ENCODE assay signal across 24 cellular contexts in genomic region chr10:125761961-125762360, GRCh38. TPM values are rescaled to one million over a fixed set of nuclear protein-coding genes. Genes with fewer than 3 reads are reported as not detected.
DNase-seq lines count a peak whose midpoint lies in the region; ATAC-seq and TF ChIP-seq lines count a peak whose summit lies in the region.
"Had no signal": no experiment of that assay in that cellular context is flagged by ENCODE, and none has a peak within 500 bp of the region (broad histone marks: within the 10 kb centered on the region; RNA-seq: fewer than 3 reads in every experiment).

No MANE protein-coding gene starts in this region.

- H3K4me3 Mint-ChIP-seq in endodermal cell (no peak overlapping the region), neural progenitor cell (peak overlapping the region; percentile 49), HFFc6 (no peak overlapping the region)
- H3K4me3 Mint-ChIP-seq: CD4-positive, CD25-positive, alpha-beta regulatory T cell had no signal

- H3K36me3 ChIP-seq in H7 (replicated peaks; ENCODE audit: control insufficient read depth, insufficient read depth, low read length) = peaks cover 9% of the 10 kb centered on the region
- peaks cover 84% of the 10 kb centered on the region for H3K36me3 ChIP-seq in endodermal cell (ENCODE audit: control insufficient read depth, insufficient read depth, low read length)
- peaks cover 23% of the 10 kb centered on the region for H3K36me3 ChIP-seq in neural progenitor cell

- peaks cover 21% of the 10 kb centered on the region for H3F3A ChIP-seq in neural progenitor cell (ENCODE audit: low read depth)

- TF ChIP-seq CTCF in astrocyte of the cerebellum (IDR thresholded peaks at IDR 0.05; ENCODE audit: low read depth, low read length, missing control alignments) = no peak
- no peak for TF ChIP-seq CTCF in endodermal cell (conservative IDR thresholded peaks at IDR 0.05)
- no peak for TF ChIP-seq CTCF in neural progenitor cell (IDR thresholded peaks at IDR 0.05)
- TF ChIP-seq CTCF in HFFc6 (IDR thresholded peaks at IDR 0.05) = no peak

- H3K27ac Mint-ChIP-seq in endodermal cell (peak overlapping the region; percentile 67), neural progenitor cell (no peak overlapping the region), HFFc6 (no peak overlapping the region)

- H3K36me3 Mint-ChIP-seq in endodermal cell (ENCODE audit: low read depth) (peaks cover 61% of the 10 kb centered on the region), neural progenitor cell (peaks cover 44% of the 10 kb centered on the region), HFFc6 (ENCODE audit: low read depth) (peaks cover 46% of the 10 kb centered on the region)

- H2AFZ ChIP-seq in neural progenitor cell (replicated peaks) = no peak overlapping the region

- peaks cover 3% of the 10 kb centered on the region for H3K79me2 ChIP-seq in neural progenitor cell (ENCODE audit: low read depth)

- H3K4me1 ChIP-seq in endodermal cell (ENCODE audit: control insufficient read depth, insufficient read depth, low read length) (no peaks in the 10 kb centered on the region), neural progenitor cell (peaks cover 26% of the 10 kb centered on the region)
- H3K4me1 ChIP-seq: A549 had no signal

- H3K4me3 ChIP-seq in H7 (ENCODE audit: insufficient read depth, low read depth, low read length) = no peak overlapping the region
- H3K4me3 ChIP-seq in astrocyte of the cerebellum (ENCODE audit: low read depth, low read length) = no peak overlapping the region
- no peak overlapping the region for H3K4me3 ChIP-seq in endodermal cell (ENCODE audit: low read length)
- no peak overlapping the region for H3K4me3 ChIP-seq in neural progenitor cell
- H3K4me3 ChIP-seq: A549, GM12878, MG63 had no signal

- H3K9me3 ChIP-seq in endodermal cell (ENCODE audit: control insufficient read depth, low read length) (no peaks in the 10 kb centered on the region), neural progenitor cell (ENCODE audit: low read depth) (no peaks in the 10 kb centered on the region)
- H3K9me3 ChIP-seq: A549, MG63, SK-N-SH had no signal

- no peaks in the 10 kb centered on the region for H3K9me3 Mint-ChIP-seq in endodermal cell
- H3K9me3 Mint-ChIP-seq in neural progenitor cell = no peaks in the 10 kb centered on the region
- H3K9me3 Mint-ChIP-seq in HFFc6 = no peaks in the 10 kb centered on the region
- H3K9me3 Mint-ChIP-seq: CD4-positive, CD25-positive, alpha-beta regulatory T cell had no signal

- no peaks in the 10 kb centered on the region for H3K27me3 Mint-ChIP-seq in endodermal cell (ENCODE audit: insufficient read depth)
- H3K27me3 Mint-ChIP-seq in neural progenitor cell (ENCODE audit: insufficient read depth, low read depth) = no peaks in the 10 kb centered on the region
- H3K27me3 Mint-ChIP-seq in HFFc6 (ENCODE audit: insufficient read depth) = no peaks in the 10 kb centered on the region; the same call in 1 of the 2 replicates
- H3K27me3 Mint-ChIP-seq: CD4-positive, CD25-positive, alpha-beta regulatory T cell had no signal

- ATAC-seq in HG03378 (IDR thresholded peaks at IDR 0.05; ENCODE audit: unreplicated experiment) = no peak
- no peak for ATAC-seq in HG03175 (IDR thresholded peaks at IDR 0.05; ENCODE audit: unreplicated experiment)
- ATAC-seq: A549, GM12878 had no signal

- in situ Hi-C loops in astrocyte of the cerebellum (cut with HindIII; ENCODE audit: low sequenced_read_pairs) = no loop called here

- peaks cover 7% of the 10 kb centered on the region for H4K20me1 ChIP-seq in neural progenitor cell (ENCODE audit: low read depth)

- 13 to 31% methylated on average over 1 of the region's 1 CpG for WGBS in endodermal cell (ENCODE audit: insufficient coverage in 1 of 2, insufficient read length in 1 of 2), 2 experiments

- H3K27me3 ChIP-seq in H7 (ENCODE audit: control insufficient read depth, insufficient read depth, low read length) (no peaks in the 10 kb centered on the region), endodermal cell (ENCODE audit: control insufficient read depth, insufficient read depth, low read length, poor library complexity, severe bottlenecking) (no peaks in the 10 kb centered on the region), neural progenitor cell (no peaks in the 10 kb centered on the region)
- H3K27me3 ChIP-seq: MG63 had no signal

- peak overlapping the region; percentile 31 for H3K4me2 ChIP-seq in neural progenitor cell
- H3K4me2 ChIP-seq: A549, SK-N-SH had no signal

- H3K4me1 Mint-ChIP-seq in endodermal cell (peaks cover 10% of the 10 kb centered on the region), neural progenitor cell (peaks cover 22% of the 10 kb centered on the region), HFFc6 (ENCODE audit: low read depth) (no peaks in the 10 kb centered on the region)

- H3K9ac ChIP-seq in endodermal cell (ENCODE audit: extremely low read depth, low read length, poor library complexity, severe bottlenecking) (no peak overlapping the region), neural progenitor cell (no peak overlapping the region)
- H3K9ac ChIP-seq: SK-N-SH had no signal

- H3K27ac ChIP-seq in endodermal cell (ENCODE audit: low read depth, low read length) = no peak overlapping the region
- H3K27ac ChIP-seq in neural progenitor cell = peak overlapping the region; percentile 68
- H3K27ac ChIP-seq: A549, RWPE1 had no signal

- DNase-seq in H7 (peak; percentile 64), astrocyte of the cerebellum (ENCODE audit: low read depth) (peak; percentile 4), endodermal cell (no peak), neural progenitor cell (ENCODE audit: low spot score) (peak; percentile 29), HFFc6 (no peak)
- no peak for DNase-seq in stimulated activated naive CD4-positive, alpha-beta T cell treated with Interleukin-2 at 50 U/mL for 16 hours (lab: John Stamatoyannopoulos, UW)
- DNase-seq: CD4-positive, CD25-positive, alpha-beta regulatory T cell; DND-41; HCEC 1CT; Kasumi-1; MG63; NCI-H1417; NCI-H187 treated with DMSO at 0.1 percent for 48 hours; NCI-H2107; NCI-H69; SIG-M5; SK-N-SH had no signal

RNA-seq across cellular contexts. Expression of gene MMP21, which starts 13.7 kb away (rescaled TPM):
- not detected in 2 replicates for total RNA-seq in H7 (2014; rRNA removed; shearing (Covaris generic))
- total RNA-seq in endodermal cell = not detected
- polyA plus RNA-seq in endodermal cell (2013, experiment 1 of 2) = not detected
- polyA plus RNA-seq in endodermal cell (2013, experiment 2 of 2) = not detected
- not detected in 2 replicates for total RNA-seq in neural progenitor cell (ENCODE audit: low replicate concordance)
- total RNA-seq in HFFc6 (2021; fragmentation: NEBNext Ultra II Directional; extraction: Animal tissue kit (Norgen Biotek cat#: 25700)) = not detected
- total RNA-seq: GM12878, NCI-H460 had no signal
- polyA plus RNA-seq: BJ had no signal

RNA-seq across cellular contexts. Expression of gene EDRF1, which starts 42.5 kb away (rescaled TPM):
- total RNA-seq in H7 (2014; rRNA removed; shearing (Covaris generic)) = 33.7 and 43.5 TPM in 2 replicates
- 10 to 100 TPM; 44.5 to 46.8 TPM for total RNA-seq in endodermal cell
- polyA plus RNA-seq in endodermal cell (2013, experiment 1 of 2) = 37.7 TPM
- 33.3 TPM for polyA plus RNA-seq in endodermal cell (2013, experiment 2 of 2)
- total RNA-seq in neural progenitor cell (ENCODE audit: low replicate concordance) = 52.9 and 63.4 TPM in 2 replicates
- total RNA-seq in HFFc6 (2021; fragmentation: NEBNext Ultra II Directional; extraction: Animal tissue kit (Norgen Biotek cat#: 25700)) = 10 to 100 TPM; 19.0 to 21.9 (median 20.2) TPM

Comparison
In these comparisons a context has a peak if more than half of its experiments do, and no peak if none do; other contexts are left out.
1. DNase-seq: peak in H7 (single experiment), astrocyte of the cerebellum (single experiment) and neural progenitor cell (single experiment); none in endodermal cell (single experiment), stimulated activated naive CD4-positive, alpha-beta T cell treated with Interleukin-2 at 50 U/mL for 16 hours (single experiment) and HFFc6 (single experiment).